In the genomic region with DNA sequence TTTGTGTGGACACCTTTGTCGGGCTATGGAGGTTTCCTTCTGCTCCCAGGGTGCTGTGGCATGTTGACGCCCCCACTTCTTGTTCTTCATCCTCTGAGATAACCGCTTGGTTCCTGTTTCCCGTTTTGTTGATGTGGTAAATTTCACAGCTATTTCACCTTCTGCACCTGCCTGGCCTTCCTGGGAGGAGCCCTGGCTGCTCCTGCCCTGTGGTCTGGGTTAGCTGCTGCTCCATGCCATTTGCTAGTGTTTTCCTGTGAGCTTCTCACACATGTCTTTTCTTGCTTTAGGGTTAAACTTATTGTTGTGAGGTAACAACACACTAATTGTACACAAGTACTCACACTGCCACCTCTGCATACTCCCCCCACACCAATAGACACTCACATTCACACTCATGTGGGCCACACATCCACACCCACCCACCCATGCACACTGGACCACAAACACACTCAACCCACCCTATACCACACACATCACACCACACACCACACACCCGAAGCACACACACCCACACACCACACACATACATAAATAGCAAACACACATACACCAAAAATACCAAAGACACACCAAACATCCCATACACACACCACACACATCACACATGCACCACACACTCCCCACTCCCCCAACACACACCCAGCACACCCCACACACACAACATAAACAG, we compare ENCODE assay signal across 1 cellular context.
TF ChIP-seq lines count a peak whose summit lies in the region.

No MANE protein-coding gene starts in this region.

TF ChIP-seq in IMR-90, 13 proteins besides CTCF, POLR2A, EP300 and RAD21 (continued from another document):
- TF ChIP-seq RFX5 (IDR thresholded peaks at IDR 0.05; ENCODE audit: low read depth, low read length) (no peak), CHD1 (IDR thresholded peaks at IDR 0.05; ENCODE audit: low read depth, low read length) (no peak), CEBPB (IDR thresholded peaks at IDR 0.05; ENCODE audit: low read depth, low read length) (no peak), MXI1 (IDR thresholded peaks at IDR 0.05; ENCODE audit: borderline replicate concordance, low read depth, low read length) (no peak), RCOR1 (IDR thresholded peaks at IDR 0.05; ENCODE audit: insufficient replicate concordance, low read length) (no peak), MAFK (IDR thresholded peaks at IDR 0.05; ENCODE audit: low read depth, low read length) (no peak), FOS (IDR thresholded peaks at IDR 0.05; ENCODE audit: low read depth, low read length) (no peak), SMC3 (IDR thresholded peaks at IDR 0.05; ENCODE audit: low read depth, low read length) (no peak), NFE2L2 (IDR thresholded peaks at IDR 0.05; ENCODE audit: low read depth, low read length) (no peak), MAZ (IDR thresholded peaks at IDR 0.05; ENCODE audit: borderline replicate concordance, low read depth, low read length) (no peak), BHLHE40 (IDR thresholded peaks at IDR 0.05; ENCODE audit: low read depth, low read length) (no peak)
- TF ChIP-seq, protein P1, sequence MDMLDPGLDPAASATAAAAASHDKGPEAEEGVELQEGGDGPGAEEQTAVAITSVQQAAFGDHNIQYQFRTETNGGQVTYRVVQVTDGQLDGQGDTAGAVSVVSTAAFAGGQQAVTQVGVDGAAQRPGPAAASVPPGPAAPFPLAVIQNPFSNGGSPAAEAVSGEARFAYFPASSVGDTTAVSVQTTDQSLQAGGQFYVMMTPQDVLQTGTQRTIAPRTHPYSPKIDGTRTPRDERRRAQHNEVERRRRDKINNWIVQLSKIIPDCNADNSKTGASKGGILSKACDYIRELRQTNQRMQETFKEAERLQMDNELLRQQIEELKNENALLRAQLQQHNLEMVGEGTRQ (IDR thresholded peaks at IDR 0.05; ENCODE audit: low read depth, low read length): no peak
